ENCODE assay signal across 9 cellular contexts in genomic region chr3:52481819-52482521, GRCh38. TPM values are rescaled to one million over a fixed set of nuclear protein-coding genes. Genes with fewer than 3 reads are reported as not detected.
DNase-seq lines count a peak whose midpoint lies in the region; ATAC-seq and TF ChIP-seq lines count a peak whose summit lies in the region.
"Had no signal": no experiment of that assay in that cellular context is flagged by ENCODE, and none has a peak within 500 bp of the region (broad histone marks: within the 10 kb centered on the region; RNA-seq: fewer than 3 reads in every experiment).

No MANE protein-coding gene starts in this region.

- peaks cover 27% of the 10 kb centered on the region for H3K4me1 Mint-ChIP-seq in HFFc6 (ENCODE audit: low read depth)
- H3K4me1 Mint-ChIP-seq in chondrocyte (ENCODE audit: low read depth) = peaks cover 19% of the 10 kb centered on the region
- peaks cover 35% of the 10 kb centered on the region for H3K4me1 Mint-ChIP-seq in neural crest cell
- H3K4me1 Mint-ChIP-seq: activated B cell treated with CpG ODN at 0.5 μM for 24 hours had no signal

- no peak overlapping the region for H3K4me3 Mint-ChIP-seq in HFFc6
- H3K4me3 Mint-ChIP-seq in chondrocyte (ENCODE audit: unreplicated experiment) = no peak overlapping the region
- H3K4me3 Mint-ChIP-seq in neural crest cell = no peak overlapping the region
- H3K4me3 Mint-ChIP-seq: activated B cell treated with CpG ODN at 0.5 μM for 24 hours had no signal

- no peak for ATAC-seq in GM21529 (IDR thresholded peaks at IDR 0.05; ENCODE audit: unreplicated experiment)

- DNase-seq in NCI-H82 (lab: John Stamatoyannopoulos, UW) (peak; percentile 49), NCI-H82 treated with DMSO at 0.1 percent for 48 hours (lab: John Stamatoyannopoulos, UW; ENCODE audit: unreplicated experiment) (no peak), HFFc6 (no peak), chondrocyte (ENCODE audit: low spot score) (peak; percentile 81), neural crest cell (ENCODE audit: low read depth, low spot score) (peak; percentile 39), NCI-H1694 treated with DMSO at 0.1 percent for 48 hours (lab: John Stamatoyannopoulos, UW) (no peak), SHP77 treated with DMSO at 0.1 percent for 48 hours (lab: John Stamatoyannopoulos, UW) (no peak)
- DNase-seq: activated B cell treated with CpG ODN at 0.5 μM for 24 hours had no signal

- peaks cover 22% of the 10 kb centered on the region for H3K36me3 Mint-ChIP-seq in HFFc6 (ENCODE audit: low read depth)
- H3K36me3 Mint-ChIP-seq in chondrocyte (ENCODE audit: low read depth) = peaks cover 38% of the 10 kb centered on the region
- H3K36me3 Mint-ChIP-seq in neural crest cell (ENCODE audit: low read depth) = peaks cover 23% of the 10 kb centered on the region

- H3K9me3 Mint-ChIP-seq in HFFc6 (no peaks in the 10 kb centered on the region), chondrocyte (ENCODE audit: low read depth) (no peaks in the 10 kb centered on the region), neural crest cell (no peaks in the 10 kb centered on the region)
- H3K9me3 Mint-ChIP-seq: activated B cell treated with CpG ODN at 0.5 μM for 24 hours had no signal

- no peak overlapping the region for H3K27ac Mint-ChIP-seq in HFFc6
- no peak overlapping the region for H3K27ac Mint-ChIP-seq in chondrocyte (ENCODE audit: unreplicated experiment)
- H3K27ac Mint-ChIP-seq in neural crest cell (ENCODE audit: unreplicated experiment) = no peak overlapping the region
- H3K27ac Mint-ChIP-seq: activated B cell treated with CpG ODN at 0.5 μM for 24 hours had no signal

- no peaks in the 10 kb centered on the region; the same call in 1 of the 2 replicates for H3K27me3 Mint-ChIP-seq in HFFc6 (ENCODE audit: insufficient read depth)
- H3K27me3 Mint-ChIP-seq in chondrocyte (ENCODE audit: low read depth) = no peaks in the 10 kb centered on the region
- no peaks in the 10 kb centered on the region for H3K27me3 Mint-ChIP-seq in neural crest cell (ENCODE audit: low read depth)
- H3K27me3 Mint-ChIP-seq: activated B cell treated with CpG ODN at 0.5 μM for 24 hours had no signal

- TF ChIP-seq CTCF in HFFc6 (IDR thresholded peaks at IDR 0.05) (peak; percentile 82), chondrocyte (IDR thresholded peaks at IDR 0.05) (peak; percentile 74), neural crest cell (conservative IDR thresholded peaks at IDR 0.05) (peak; percentile 55)

RNA-seq across cellular contexts. Expression of gene STAB1, which starts 13.2 kb away (rescaled TPM):
- not detected for total RNA-seq in HFFc6 (2021; fragmentation: NEBNext Ultra II Directional; extraction: Animal tissue kit (Norgen Biotek cat#: 25700))
- total RNA-seq in chondrocyte (not detected in 3 replicates), neural crest cell (0.11 and 0.16 TPM in 2 replicates)

RNA-seq across cellular contexts. Expression of gene NISCH, which starts 26.6 kb away (rescaled TPM):
- total RNA-seq in HFFc6 (2021; fragmentation: NEBNext Ultra II Directional; extraction: Animal tissue kit (Norgen Biotek cat#: 25700)) = 10 to 100 TPM; 46.4 to 62.5 (median 55.8) TPM
- total RNA-seq in chondrocyte (97.6 to 121 TPM (median 101 TPM) in 3 replicates), neural crest cell (161 and 166 TPM in 2 replicates)

RNA-seq across cellular contexts. Expression of gene TNNC1, which starts 28.1 kb away (rescaled TPM):
- total RNA-seq in HFFc6 (2021; fragmentation: NEBNext Ultra II Directional; extraction: Animal tissue kit (Norgen Biotek cat#: 25700)) = under 1 TPM in 4 of 6 experiments, not detected in 2; 0.35 to 0.55 (median 0.53) TPM
- 3.3 to 13.7 TPM (median 12.7 TPM) in 3 replicates for total RNA-seq in chondrocyte
- 0.45 TPM in 1 of 2 replicates, not detected in the other for total RNA-seq in neural crest cell
- total RNA-seq: activated B cell treated with CpG ODN at 0.5 μM for 24 hours had no signal

RNA-seq across cellular contexts. Expression of gene SEMA3G, which starts 37.1 kb away (rescaled TPM):
- not detected for total RNA-seq in HFFc6 (2021; fragmentation: NEBNext Ultra II Directional; extraction: Animal tissue kit (Norgen Biotek cat#: 25700))
- total RNA-seq in chondrocyte (0.17 TPM in 1 of 3 replicates, not detected in the others), neural crest cell (4.1 and 5.2 TPM in 2 replicates)
- total RNA-seq: activated B cell treated with CpG ODN at 0.5 μM for 24 hours had no signal

RNA-seq across cellular contexts. Expression of gene NT5DC2, which starts 51.7 kb away (rescaled TPM):
- 100 to 1,000 TPM; 156 to 198 (median 183) TPM for total RNA-seq in HFFc6 (2021; fragmentation: NEBNext Ultra II Directional; extraction: Animal tissue kit (Norgen Biotek cat#: 25700))
- 283 to 309 TPM (median 298 TPM) in 3 replicates for total RNA-seq in chondrocyte
- 389 and 392 TPM in 2 replicates for total RNA-seq in neural crest cell

Comparison
In these comparisons a context has a peak if more than half of its experiments do, and no peak if none do; other contexts are left out.
1. DNase-seq: peak in NCI-H82 (single experiment), chondrocyte (single experiment) and neural crest cell (single experiment); none in NCI-H82 treated with DMSO at 0.1 percent for 48 hours (single experiment), HFFc6 (single experiment), NCI-H1694 treated with DMSO at 0.1 percent for 48 hours (single experiment) and SHP77 treated with DMSO at 0.1 percent for 48 hours (single experiment).
2. Peak in every context shown above with its lines, with median percentiles within 50 percentile points of each other: CTCF ChIP-seq.